ENCODE assay signal across 33 cellular contexts in the genomic region with DNA sequence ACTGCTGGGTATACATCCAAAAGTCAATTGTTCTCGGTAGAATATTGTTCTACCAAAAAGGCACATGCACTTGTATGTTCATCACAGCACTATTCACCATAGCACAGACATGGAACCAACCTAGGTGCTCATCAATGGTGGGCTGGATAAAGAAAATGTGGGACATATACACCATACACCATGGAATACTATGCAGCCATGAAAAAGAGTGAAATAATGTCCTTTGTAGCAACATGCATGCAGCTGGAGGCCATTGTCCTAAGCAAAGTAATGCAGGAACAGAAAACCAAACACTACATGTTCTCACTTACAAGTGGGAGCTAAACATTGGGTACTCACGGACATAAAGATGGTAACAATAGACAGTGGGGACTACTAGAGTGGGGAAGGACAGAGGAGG.
"Had no signal": no experiment of that assay in that cellular context is flagged by ENCODE, and none has a peak within 500 bp of the region (broad histone marks: within the 10 kb centered on the region; RNA-seq: fewer than 3 reads in every experiment).

No MANE protein-coding gene starts in this region.

- H3K27ac ChIP-seq: adrenal gland, cardiac muscle cell, VCaP had no signal

- DNase-seq: activated B cell treated with CpG ODN at 0.5 μM for 24 hours; activated CD4-positive, alpha-beta memory T cell treated with anti-CD3 and anti-CD28 coated beads for 36 hours; activated CD4-positive, alpha-beta T cell treated with anti-CD3 and anti-CD28 coated beads for 4 hours; activated CD4-positive, alpha-beta T cell treated with anti-CD3 and anti-CD28 coated beads, Interleukin-2, amount 10 ng/mL, durations not matched to agents 24 days and 14 days; activated CD4-positive, alpha-beta T cell treated with anti-CD3 and anti-CD28 coated beads, Interleukin-2, amount 50 U/mL, for 1 hour; activated CD4-positive, alpha-beta T cell treated with anti-CD3 and anti-CD28 coated beads, Interleukin-2, amount 50 U/mL, for 4 hours; activated CD4-positive, CD25-positive, alpha-beta regulatory T cell treated with anti-CD3 and anti-CD28 coated beads, Interleukin-2, amount 50 U/mL, for 72 hours; activated CD8-positive, alpha-beta memory T cell treated with anti-CD3 and anti-CD28 coated beads, Interleukin-2, amount 50 U/mL, for 4 hours; activated CD8-positive, alpha-beta T cell treated with anti-CD3 and anti-CD28 coated beads for 36 hours; activated effector memory CD4-positive, alpha-beta T cell treated with anti-CD3 and anti-CD28 coated beads, Interleukin-2, amount 50 U/mL, for 16 hours; activated gamma-delta T cell treated with Interleukin-2 at 50 U/mL for 16 hours; activated naive CD4-positive, alpha-beta T cell; activated naive CD4-positive, alpha-beta T cell treated with anti-CD3 and anti-CD28 coated beads for 36 hours; activated naive CD4-positive, alpha-beta T cell treated with anti-CD3 and anti-CD28 coated beads, Interleukin-2, amount 50 U/mL, for 16 hours; activated naive CD8-positive, alpha-beta T cell treated with anti-CD3 and anti-CD28 coated beads for 36 hours; activated T-cell treated with anti-CD3 and anti-CD28 coated beads for 4 hours; activated T-cell treated with anti-CD3 and anti-CD28 coated beads, Interleukin-2, amount 50 U/mL, for 1 hour; activated T-cell treated with anti-CD3 and anti-CD28 coated beads, Interleukin-2, amount 50 U/mL, for 4 hours; activated T-cell treated with anti-CD3 and anti-CD28 coated beads, Interleukin-2, amount 50 U/mL, for 72 hours; adrenal gland; amniotic stem cell; aorta; caudate nucleus; cerebellar nuclear complex; T-helper 1 cell; T-helper 2 cell; T-helper 9 cell had no signal

- H3K4me1 ChIP-seq: adrenal gland had no signal

- H3K27me3 ChIP-seq: adrenal gland, cardiac muscle cell had no signal

- H3K36me3 ChIP-seq: adrenal gland, cardiac muscle cell had no signal

- FAIRE-seq: bronchial epithelial cell, TTC549 had no signal

- H3K4me3 ChIP-seq: adrenal gland, cardiac muscle cell had no signal

- H3K9me3 ChIP-seq: adrenal gland had no signal

- ATAC-seq: activated CD8-positive, alpha-beta T cell treated with anti-CD3 and anti-CD28 coated beads for 36 hours; activated naive CD4-positive, alpha-beta T cell treated with anti-CD3 and anti-CD28 coated beads, Interleukin-2, amount 50 U/mL, for 72 hours; activated T-cell treated with anti-CD3 and anti-CD28 coated beads, Interleukin-2, amount 50 U/mL, for 4 hours; activated T-cell treated with anti-CD3 and anti-CD28 coated beads, Interleukin-2, amount 50 U/mL, for 72 hours; activated T-helper 17 cell treated with anti-CD3 and anti-CD28 coated beads, Interleukin-2, amount 50 U/mL, for 72 hours had no signal
